12 cellular contexts compared by ENCODE assay signal in the genomic region with DNA sequence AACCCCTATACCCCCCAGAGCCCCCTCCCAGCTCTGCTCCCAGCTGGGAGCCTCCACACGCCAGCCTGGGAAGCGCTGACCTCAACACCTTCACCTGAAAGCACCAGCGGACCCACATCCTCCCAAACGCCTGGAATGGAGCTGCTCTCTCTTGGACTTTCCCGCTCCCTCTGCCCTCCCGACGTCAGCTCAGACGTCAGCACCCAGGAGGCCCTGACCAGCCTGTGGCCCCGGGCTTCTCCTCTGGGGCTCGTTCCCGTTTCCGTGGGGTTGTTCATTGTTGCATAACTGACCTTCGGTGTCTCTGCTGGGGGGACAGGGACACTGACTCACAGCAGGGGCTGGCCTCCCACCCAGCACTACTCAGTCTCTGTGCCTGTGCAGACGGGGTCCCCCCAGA. TPM values are rescaled to one million over a fixed set of nuclear protein-coding genes. Genes with fewer than 3 reads are reported as not detected.
DNase-seq lines count a peak whose midpoint lies in the region; ATAC-seq and TF ChIP-seq lines count a peak whose summit lies in the region.
"Had no signal": no experiment of that assay in that cellular context is flagged by ENCODE, and none has a peak within 500 bp of the region (broad histone marks: within the 10 kb centered on the region; RNA-seq: fewer than 3 reads in every experiment).

No MANE protein-coding gene starts in this region.

- peak overlapping the region; percentile 46; the same call in 1 of the 2 replicates for H3K27ac ChIP-seq in BLaER1
- no peak overlapping the region for H3K27ac ChIP-seq in mesenchymal stem cell (ENCODE audit: low read length, poor library complexity, severe bottlenecking)
- H3K27ac ChIP-seq: GM23248 had no signal

- H3K9me3 Mint-ChIP-seq in natural killer cell = no peaks in the 10 kb centered on the region

- no peak overlapping the region for H2AK5ac ChIP-seq in mesenchymal stem cell (ENCODE audit: low read length, severe bottlenecking)

- peaks cover 10% of the 10 kb centered on the region for H3K79me1 ChIP-seq in mesenchymal stem cell (replicated peaks; ENCODE audit: low read length, poor library complexity, severe bottlenecking)

- no peaks in the 10 kb centered on the region for H3K27me3 Mint-ChIP-seq in natural killer cell (ENCODE audit: low read depth in 2 of 2)

- 89% methylated on average over 14 of the region's 14 CpGs for WGBS in mesenchymal stem cell

- H3K4me2 ChIP-seq in BLaER1 = peak overlapping the region; percentile 87
- H3K4me2 ChIP-seq in mesenchymal stem cell (ENCODE audit: low read length, poor library complexity, severe bottlenecking) = no peak overlapping the region

- peak in 2 of 3 donors; percentile 22 to 52 for ATAC-seq in natural killer cell

- DNase-seq in NCI-H460 (ENCODE audit: extremely low read depth, low read depth) (peak; percentile 9), fibroblast of mammary gland (ENCODE audit: low read depth) (peak; percentile 18), natural killer cell (no peak), DMS 273 (lab: John Stamatoyannopoulos, UW; ENCODE audit: unreplicated experiment) (no peak), OCI-M1 (lab: John Stamatoyannopoulos, UW) (no peak), mesenchymal stem cell (no peak)
- no peak for DNase-seq in activated CD8-positive, alpha-beta memory T cell treated with anti-CD3 and anti-CD28 coated beads for 24 hours
- DNase-seq: NCI-H1048, small intestine had no signal

- no peaks in the 10 kb centered on the region for H3K9me3 ChIP-seq in BLaER1
- no peaks in the 10 kb centered on the region for H3K9me3 ChIP-seq in mesenchymal stem cell (ENCODE audit: control insufficient read depth, low read length)

- no peak overlapping the region for H2BK15ac ChIP-seq in mesenchymal stem cell (ENCODE audit: low read depth, poor library complexity, severe bottlenecking)

- H3K27me3 ChIP-seq in BLaER1 (no peaks in the 10 kb centered on the region), mesenchymal stem cell (ENCODE audit: control insufficient read depth in 1 of 2, insufficient read depth in 1 of 2, low read length in 2 of 2) (no peaks in the 10 kb centered on the region)

- H3K4me3 ChIP-seq in BLaER1 = no peak overlapping the region
- H3K4me3 ChIP-seq in fibroblast of mammary gland (ENCODE audit: control insufficient read depth, low read depth, low read length) = no peak overlapping the region
- no peak overlapping the region for H3K4me3 ChIP-seq in mesenchymal stem cell (ENCODE audit: insufficient read depth in 1 of 2, low read depth in 1 of 2, low read length in 2 of 2)
- H3K4me3 ChIP-seq: GM23248 had no signal

- no peak overlapping the region for H3K4me3 Mint-ChIP-seq in natural killer cell

- TF ChIP-seq CTCF in fibroblast of mammary gland (conservative IDR thresholded peaks at IDR 0.05; ENCODE audit: control insufficient read depth, insufficient read depth, low read depth, low read length) (no peak), natural killer cell (IDR thresholded peaks at IDR 0.05) (no peak)

- H3K4ac ChIP-seq in mesenchymal stem cell (ENCODE audit: low read depth in 1 of 2, low read length in 2 of 2) = no peak overlapping the region

- no peak overlapping the region for H2BK12ac ChIP-seq in mesenchymal stem cell (ENCODE audit: low read length in 2 of 2)

- no peak overlapping the region for H3K18ac ChIP-seq in mesenchymal stem cell (ENCODE audit: low read depth in 1 of 2, low read length in 2 of 2)

- H3K4me1 ChIP-seq in BLaER1 (peaks cover 85% of the 10 kb centered on the region), mesenchymal stem cell (ENCODE audit: control insufficient read depth, insufficient read depth, low read depth, low read length) (peaks cover 4% of the 10 kb centered on the region)

- no peaks in the 10 kb centered on the region for H3K36me3 Mint-ChIP-seq in natural killer cell

- H3K14ac ChIP-seq in mesenchymal stem cell (ENCODE audit: low read length in 2 of 2) = no peak overlapping the region

- no peak overlapping the region for H2BK5ac ChIP-seq in mesenchymal stem cell (ENCODE audit: low read depth, low read length, poor library complexity, severe bottlenecking)

- H4K91ac ChIP-seq in mesenchymal stem cell (ENCODE audit: low read length) = no peak overlapping the region

- H3K27ac Mint-ChIP-seq in natural killer cell = peak overlapping the region; percentile 78 to 90

- no peak overlapping the region for H2BK120ac ChIP-seq in mesenchymal stem cell (ENCODE audit: low read depth, low read length)

- intact Hi-C loops in natural killer cell (cut with micrococcal nuclease) = no loop called here

- H3K36me3 ChIP-seq in BLaER1 = peaks cover 47% of the 10 kb centered on the region
- peaks cover 68 to 86% of the 10 kb centered on the region in 2 experiments for H3K36me3 ChIP-seq in mesenchymal stem cell (ENCODE audit: control insufficient read depth in 1 of 2, insufficient read depth in 2 of 2, low read depth in 1 of 2, low read length in 2 of 2)

- H4K8ac ChIP-seq in mesenchymal stem cell (ENCODE audit: low read length) = no peak overlapping the region

- H3K9ac ChIP-seq in BLaER1 (no peak overlapping the region), mesenchymal stem cell (ENCODE audit: low read length) (no peak overlapping the region)
- H3K9ac ChIP-seq: GM23248 had no signal

- peaks cover 45% of the 10 kb centered on the region for H4K20me1 ChIP-seq in BLaER1

- no peak overlapping the region for H3K23ac ChIP-seq in mesenchymal stem cell (ENCODE audit: low read length in 2 of 2)

- no peak overlapping the region for H2AFZ ChIP-seq in mesenchymal stem cell (ENCODE audit: low read depth, low read length)
- H2AFZ ChIP-seq: GM23248 had no signal

- peaks cover 19 to 22% of the 10 kb centered on the region in 2 donors for H3K4me1 Mint-ChIP-seq in natural killer cell

RNA-seq across cellular contexts. Expression of a gene that starts 35.0 kb away (rescaled TPM):
- total RNA-seq in NCI-H460 (2014; rRNA removed; shearing (Covaris generic)) = not detected in 2 replicates
- polyA plus RNA-seq in NCI-H460 (2014; cell fraction: nucleus; rRNA removed) = 0.22 TPM in 1 of 2 replicates, not detected in the other
- total RNA-seq in natural killer cell = not detected
- not detected for polyA plus RNA-seq in mesenchymal stem cell (2013, experiment 1 of 2)
- not detected for polyA plus RNA-seq in mesenchymal stem cell (2013, experiment 2 of 2)
- total RNA-seq: GM23248, kidney epithelial cell had no signal
- polyA plus RNA-seq: GM23248 had no signal

RNA-seq across cellular contexts. Expression of a gene that starts 43.5 kb away (rescaled TPM):
- 30.6 and 31.2 TPM in 2 replicates for total RNA-seq in NCI-H460 (2014; rRNA removed; shearing (Covaris generic))
- 56.2 and 71.8 TPM in 2 replicates for polyA plus RNA-seq in NCI-H460 (2014; cell fraction: nucleus; rRNA removed)
- 100 to 1,000 TPM; 196 to 302 (median 252) TPM for total RNA-seq in natural killer cell
- polyA plus RNA-seq in mesenchymal stem cell (2013, experiment 1 of 2) = 32.9 TPM
- polyA plus RNA-seq in mesenchymal stem cell (2013, experiment 2 of 2) = 33.5 TPM

Comparison
In these comparisons a context has a peak if more than half of its experiments do, and no peak if none do; other contexts are left out.
1. DNase-seq: peak in NCI-H460 (single experiment) and fibroblast of mammary gland (single experiment); none in natural killer cell (single experiment), DMS 273 (single experiment), OCI-M1 (single experiment), mesenchymal stem cell (single experiment) and activated CD8-positive, alpha-beta memory T cell treated with anti-CD3 and anti-CD28 coated beads for 24 hours (single experiment).